1 cellular context compared by ENCODE assay signal in genomic region chr17:74770498-74771318, GRCh38.
TF ChIP-seq lines count a peak whose summit lies in the region.

No MANE protein-coding gene starts in this region.

TF ChIP-seq in GM23338, 12 proteins besides CTCF, POLR2A, EP300 and RAD21 (continued from another document):
- no peak for TF ChIP-seq ZNF462 (CRISPR knock-in tag; IDR thresholded peaks at IDR 0.05)
- TF ChIP-seq ETS1 (IDR thresholded peaks at IDR 0.05), result no peak
